In genomic region chr13:36918246-36919060, GRCh38 we compare ENCODE assay signal across 8 cellular contexts. TPM values are rescaled to one million over a fixed set of nuclear protein-coding genes. Genes with fewer than 3 reads are reported as not detected.
DNase-seq lines count a peak whose midpoint lies in the region; ATAC-seq and TF ChIP-seq lines count a peak whose summit lies in the region.

No MANE protein-coding gene starts in this region.

- 34 to 39% methylated on average over 11 of the region's 11 CpGs for WGBS in tibial nerve, 2 donors

- no peak overlapping the region for H3K4me3 Mint-ChIP-seq in stimulated activated memory B cell treated with anti-CD40 and anti-IgM and Interleukin-4, amounts not matched to agents 10 μg/mL and 1 μg/mL and 100 μg/mL, for 72 hours

- H3K4me1 Mint-ChIP-seq in stimulated activated memory B cell treated with anti-CD40 and anti-IgM and Interleukin-4, amounts not matched to agents 10 μg/mL and 1 μg/mL and 100 μg/mL, for 72 hours = peaks cover 8% of the 10 kb centered on the region

- peaks cover 61% of the 10 kb centered on the region for H3K4me1 ChIP-seq in A673 (ENCODE audit: insufficient read depth, low read length, poor library complexity, severe bottlenecking)
- peaks cover 19% of the 10 kb centered on the region for H3K4me1 ChIP-seq in HEK293 (ENCODE audit: control insufficient read depth, insufficient read depth, low read length)
- peaks cover 0 to 15% of the 10 kb centered on the region in 2 donors for H3K4me1 ChIP-seq in ascending aorta
- peaks cover 0 to 20% (median 0%) of the 10 kb centered on the region in 4 donors for H3K4me1 ChIP-seq in tibial nerve

- H3K4me3 ChIP-seq in A673 (ENCODE audit: low read depth, low read length, poor library complexity, severe bottlenecking) (peak overlapping the region; percentile 79), HEK293 (ENCODE audit: low read depth, low read length) (peak overlapping the region; percentile 71), ascending aorta (peak overlapping the region; percentile 81 to 87), tibial nerve (peak overlapping the region; percentile 48 to 88 (median 66))

- no peaks in the 10 kb centered on the region for H3K36me3 Mint-ChIP-seq in stimulated activated memory B cell treated with anti-CD40 and anti-IgM and Interleukin-4, amounts not matched to agents 10 μg/mL and 1 μg/mL and 100 μg/mL, for 72 hours

- POLR2A ChIA-PET in A673 (lab: Charles Lee; ENCODE audit: low non-redundant PET) (no interaction called here), HEK293 (lab: Yijun Ruan, JAX) (interaction anchor here (1.4 kb wide), 1 partner anchor 81 kb away, joined by 9 read pairs; the partner anchor contains the start of gene ALG5)

- no peaks in the 10 kb centered on the region for H3K9me3 ChIP-seq in A673 (ENCODE audit: low read depth, low read length, poor library complexity, severe bottlenecking)
- H3K9me3 ChIP-seq in HEK293 (ENCODE audit: control insufficient read depth, insufficient read depth, low read depth, low read length) = no peaks in the 10 kb centered on the region
- H3K9me3 ChIP-seq in ascending aorta = no peaks in the 10 kb centered on the region
- no peaks in the 10 kb centered on the region for H3K9me3 ChIP-seq in tibial nerve

- H3K9me3 Mint-ChIP-seq in stimulated activated memory B cell treated with anti-CD40 and anti-IgM and Interleukin-4, amounts not matched to agents 10 μg/mL and 1 μg/mL and 100 μg/mL, for 72 hours = no peaks in the 10 kb centered on the region

- H3K27ac ChIP-seq in A673 (ENCODE audit: low read depth, low read length, poor library complexity, severe bottlenecking) (peak overlapping the region; percentile 74), HEK293 (ENCODE audit: extremely low read depth, low read depth, low read length) (peak overlapping the region; percentile 85; the same call in 1 of the 2 replicates), ascending aorta (peak overlapping the region; percentile 88 to 89), tibial nerve (peak overlapping the region in 3 of 4 donors; percentile 75 to 91 (median 76))

- ATAC-seq in stimulated activated memory B cell treated with anti-CD40 and anti-IgM and Interleukin-4, amounts not matched to agents 10 μg/mL and 1 μg/mL and 100 μg/mL, for 72 hours = no peak

- CTCF ChIA-PET in A673 (lab: Charles Lee) = no interaction called here
- CTCF ChIA-PET in HEK293 (lab: Yijun Ruan, JAX) = no interaction called here

- no peak for TF ChIP-seq POLR2A in tibial nerve (IDR thresholded peaks at IDR 0.05)

- peak; percentile 71 for DNase-seq in A673 (ENCODE audit: low spot score)
- DNase-seq in ascending aorta (ENCODE audit: low spot score in 2 of 2) = no peak
- peak; percentile 71 for DNase-seq in kidney tubule cell (ENCODE audit: low spot score)
- peak in 1 of 2 donors; percentile 18 for DNase-seq in tibial nerve (ENCODE audit: low spot score in 2 of 2)
- DNase-seq in putamen (ENCODE audit: low spot score) = no peak
- no peak for DNase-seq in central memory CD4-positive, alpha-beta T cell

- intact Hi-C loops in A673 (cut with micrococcal nuclease; ENCODE audit: unreplicated experiment) = loop anchor here (5.0 kb wide), 1 partner anchor 61 kb away; no protein-coding TSS in a partner anchor
- intact Hi-C loops in ascending aorta (cut with DNase I) = loop anchor here (5.0 kb wide), 1 partner anchor 56 kb away; no protein-coding TSS in a partner anchor

- H3K27me3 Mint-ChIP-seq in stimulated activated memory B cell treated with anti-CD40 and anti-IgM and Interleukin-4, amounts not matched to agents 10 μg/mL and 1 μg/mL and 100 μg/mL, for 72 hours = peaks cover 65% of the 10 kb centered on the region

- H3K27me3 ChIP-seq in A673 (replicated peaks; ENCODE audit: insufficient read depth, low read depth, low read length, poor library complexity) (no peaks in the 10 kb centered on the region), ascending aorta (no peaks in the 10 kb centered on the region), tibial nerve (no peaks in the 10 kb centered on the region)

- no peaks in the 10 kb centered on the region for H3K36me3 ChIP-seq in A673 (ENCODE audit: insufficient read depth, low read length, poor library complexity, severe bottlenecking)
- no peaks in the 10 kb centered on the region for H3K36me3 ChIP-seq in HEK293 (ENCODE audit: control insufficient read depth in 2 of 2, insufficient read depth in 1 of 2, low read length in 2 of 2)
- H3K36me3 ChIP-seq in ascending aorta = no peaks in the 10 kb centered on the region
- H3K36me3 ChIP-seq in tibial nerve = no peaks in the 10 kb centered on the region

- no peak overlapping the region for H3K27ac Mint-ChIP-seq in stimulated activated memory B cell treated with anti-CD40 and anti-IgM and Interleukin-4, amounts not matched to agents 10 μg/mL and 1 μg/mL and 100 μg/mL, for 72 hours

- no peak for TF ChIP-seq EP300 in tibial nerve (IDR thresholded peaks at IDR 0.05)

- TF ChIP-seq CTCF in A673 (conservative IDR thresholded peaks at IDR 0.05; ENCODE audit: low read depth, low read length) (no peak), HEK293 (tag by site-specific recombination; IDR thresholded peaks at IDR 0.05) (no peak), ascending aorta (IDR thresholded peaks at IDR 0.05) (no peak), tibial nerve (IDR thresholded peaks at IDR 0.05) (no peak)

- no TSS peak for BruUV-seq in A673 (replicated peaks; lab: Mats Ljungman, UMichigan)

TF ChIP-seq in HEK293, 187 proteins besides CTCF, POLR2A, EP300 and RAD21:
- TF ChIP-seq PRDM6 (tag by site-specific recombination; IDR thresholded peaks at IDR 0.05) (peak; percentile 82), MYNN (tag by site-specific recombination; IDR thresholded peaks at IDR 0.05; ENCODE audit: borderline replicate concordance) (peak; percentile 30), OSR2 (tag by site-specific recombination; IDR thresholded peaks at IDR 0.05) (0 out of 2 replicates have a peak, but pooled peaks have one; percentile 34), GFI1B (tag by site-specific recombination; IDR thresholded peaks at IDR 0.05) (no peak), ZNF660 (tag by site-specific recombination; IDR thresholded peaks at IDR 0.05) (0 out of 2 replicates have a peak, but pooled peaks have one; percentile 9)

RNA-seq across cellular contexts. Expression of gene SMAD9, which starts 1.6 kb away (rescaled TPM):
- total RNA-seq in A673 (2021) = 23.3 and 24.6 TPM in 2 replicates
- 24.5 TPM for total RNA-seq in ascending aorta
- 10 to 100 TPM; 13.8 to 20.4 (median 15.8) TPM for total RNA-seq in tibial nerve

Comparison
In these comparisons a context has a peak if more than half of its experiments do, and no peak if none do; other contexts are left out.
1. DNase-seq: peak in A673 (single experiment) and kidney tubule cell (single experiment); none in ascending aorta (0 of 2), putamen (single experiment) and central memory CD4-positive, alpha-beta T cell (single experiment).
2. Peak in every context shown above with its lines, with median percentiles within 50 percentile points of each other: H3K27ac ChIP-seq and H3K4me3 ChIP-seq.